9 cellular contexts compared by ENCODE assay signal in genomic region chr3:133821767-133822638, GRCh38. TPM values are rescaled to one million over a fixed set of nuclear protein-coding genes. Genes with fewer than 3 reads are reported as not detected.
A peak's percentile ranks its signal among the peaks of the same experiment; 100 is the strongest.
DNase-seq lines count a peak whose midpoint lies in the region; ATAC-seq, FAIRE-seq and TF ChIP-seq lines count a peak whose summit lies in the region.
"Had no signal": no experiment of that assay in that cellular context is flagged by ENCODE, and none has a peak within 500 bp of the region (broad histone marks: within the 10 kb centered on the region; RNA-seq: fewer than 3 reads in every experiment).

No MANE protein-coding gene starts in this region.

- no peak overlapping the region for H2AK5ac ChIP-seq in H1 (ENCODE audit: low read depth, low read length)

- no peak for TF ChIP-seq EP300 in H1 (IDR thresholded peaks at IDR 0.05; ENCODE audit: borderline replicate concordance in 1 of 2, low read depth in 2 of 2, low read length in 2 of 2)

- no peak overlapping the region for H3K4ac ChIP-seq in H1 (replicated peaks; ENCODE audit: insufficient read length, low read depth, low read length)

- H4K91ac ChIP-seq in H1 (replicated peaks; ENCODE audit: insufficient read length, low read length) = no peak overlapping the region

- no peak overlapping the region for H4K8ac ChIP-seq in H1 (ENCODE audit: extremely low read depth, insufficient read depth, low read length)

- H3K79me1 ChIP-seq in H1 (ENCODE audit: low read depth, low read length) = peaks cover 2% of the 10 kb centered on the region

- H4K20me1 ChIP-seq in H1 (replicated peaks in 1 of 2; ENCODE audit: control insufficient read depth in 1 of 2, insufficient read depth in 2 of 2, low read length in 2 of 2) = peaks cover 0 to 2% of the 10 kb centered on the region in 2 experiments

- H3K4me3 ChIP-seq in H1 (ENCODE audit: extremely low read depth in 1 of 4, insufficient read depth in 2 of 4, low read depth in 3 of 4, low read length in 4 of 4) = no peak overlapping the region

- no peaks in the 10 kb centered on the region; the same call in 1 of the 2 replicates for H3K23me2 ChIP-seq in H1 (ENCODE audit: low read depth, low read length)

- no peak overlapping the region for H2BK12ac ChIP-seq in H1 (ENCODE audit: low read depth, low read length)

- no peaks in the 10 kb centered on the region for H3K4me1 Mint-ChIP-seq in CD14-positive monocyte
- H3K4me1 Mint-ChIP-seq in natural killer cell = no peaks in the 10 kb centered on the region

- H3K14ac ChIP-seq in H1 (ENCODE audit: insufficient read length) = no peak overlapping the region

- H3K56ac ChIP-seq in H1 (replicated peaks; ENCODE audit: insufficient read length, low read depth, low read length) = no peak overlapping the region

- H2BK20ac ChIP-seq in H1 (ENCODE audit: low read length) = peak overlapping the region; percentile 73; the same call in 1 of the 2 replicates

- H3K27ac ChIP-seq in H1 (ENCODE audit: low read depth, low read length) = no peak overlapping the region; the same call in 1 of the 2 replicates

- H3K79me2 ChIP-seq in H1 (ENCODE audit: control insufficient read depth in 1 of 2, insufficient read depth in 2 of 2, low read length in 2 of 2) = no peaks in the 10 kb centered on the region

- no peak for ATAC-seq in HG02970 (IDR thresholded peaks at IDR 0.05; ENCODE audit: low FRiP score, unreplicated experiment)
- ATAC-seq in natural killer cell = no peak

- H3K4me1 ChIP-seq in H1 (replicated peaks in 1 of 4; ENCODE audit: control insufficient read depth in 3 of 4, insufficient read depth in 4 of 4, low read length in 3 of 4) = peaks cover 4 to 15% (median 7%) of the 10 kb centered on the region in 4 experiments; a peak in 5 of 7 replicates

- peaks cover 13 to 45% (median 23%) of the 10 kb centered on the region in 4 experiments for H3K36me3 ChIP-seq in H1 (ENCODE audit: control insufficient read depth in 2 of 4, insufficient read depth in 4 of 4, low read length in 3 of 4)

- POLR2A ChIA-PET in H1 (lab: Charles Lee; ENCODE audit: partially characterized antibody) = interaction anchor here (0.6 to 1.6 kb wide), 7 partner anchors 11 to 145 kb away, joined by 3 to 5 read pairs (median 4); no protein-coding TSS in a partner anchor

- H3K9ac ChIP-seq in H1 (replicated peaks in 1 of 4; ENCODE audit: extremely low read depth in 1 of 4, low read depth in 3 of 4, low read length in 3 of 4) = no peak overlapping the region

- 68% methylated on average over 8 of the region's 8 CpGs; no CpG with 5 or more reads in 1 of the 2 experiments for WGBS in H1 (ENCODE audit: extremely low coverage in 1 of 2, insufficient coverage in 1 of 2, insufficient read length in 1 of 2, insufficient replicate concordance in 2 of 2, low coverage in 1 of 2, low lambda C conversion rate in 2 of 2, missing lambda C conversion rate in 1 of 2), 2 experiments

- peak overlapping the region; percentile 17 to 25; a peak in 2 of 4 replicates for H3K4me2 ChIP-seq in H1 (ENCODE audit: insufficient read depth in 1 of 2, low read depth in 2 of 2, low read length in 2 of 2)

- CTCF ChIA-PET in H1 (lab: Charles Lee; ENCODE audit: partially characterized antibody) = interaction anchor here (0.7 to 6.0 kb wide), 9 partner anchors 9 to 106 kb away, joined by 3 to 75 read pairs (median 3); no protein-coding TSS in a partner anchor

- no peak for TF ChIP-seq POLR2A in H1 (IDR thresholded peaks at IDR 0.05; ENCODE audit: control extremely low read depth in 1 of 2, low read depth in 2 of 2, low read length in 2 of 2)

- no peaks in the 10 kb centered on the region for H3K9me3 ChIP-seq in H1 (ENCODE audit: insufficient read depth in 2 of 2, low read depth in 1 of 2, low read length in 1 of 2)

- DNase-seq in DMS53 treated with DMSO at 0.1 percent for 48 hours (lab: John Stamatoyannopoulos, UW; ENCODE audit: unreplicated experiment) (peak; percentile 44), NAMALWA (ENCODE audit: low spot score) (peak; percentile 32), H1 (ENCODE audit: low read depth in 1 of 2, low spot score in 2 of 2) (peak in 1 of 2 experiments; percentile 38), myocyte (ENCODE audit: low read depth) (peak; percentile 84), OCI-M2 (lab: John Stamatoyannopoulos, UW; ENCODE audit: unreplicated experiment) (no peak), CD14-positive monocyte (ENCODE audit: low spot score) (no peak), natural killer cell (no peak)

- FAIRE-seq in H1 (lab: Jason Lieb, UNC) = no peak

- H4K5ac ChIP-seq in H1 (ENCODE audit: insufficient read length, low read depth, low read length) = no peak overlapping the region

- H3K9me3 Mint-ChIP-seq in CD14-positive monocyte (no peaks in the 10 kb centered on the region), natural killer cell (no peaks in the 10 kb centered on the region)
- H3K9me3 Mint-ChIP-seq: dendritic cell treated with granulocyte-macrophage colony-stimulating factor and Interleukin-4, amounts not matched to agents 40 ng/mL and 50 ng/mL, for 4 days had no signal

- H2BK120ac ChIP-seq in H1 (replicated peaks; ENCODE audit: low read depth, low read length) = no peak overlapping the region

- H3K27me3 Mint-ChIP-seq in CD14-positive monocyte (ENCODE audit: low read depth in 3 of 3) (no peaks in the 10 kb centered on the region), natural killer cell (ENCODE audit: low read depth in 2 of 2) (no peaks in the 10 kb centered on the region)
- H3K27me3 Mint-ChIP-seq: dendritic cell treated with granulocyte-macrophage colony-stimulating factor and Interleukin-4, amounts not matched to agents 40 ng/mL and 50 ng/mL, for 4 days had no signal

- H3K23ac ChIP-seq in H1 (ENCODE audit: insufficient read length) = no peak overlapping the region

- H3K27ac Mint-ChIP-seq in CD14-positive monocyte (peak overlapping the region in 3 of 7 donors; percentile 6 to 42 (median 26)), natural killer cell (peak overlapping the region in 1 of 2 donors; percentile 13)
- H3K27ac Mint-ChIP-seq: dendritic cell treated with granulocyte-macrophage colony-stimulating factor and Interleukin-4, amounts not matched to agents 40 ng/mL and 50 ng/mL, for 4 days had no signal

- peaks cover 61 to 63% of the 10 kb centered on the region in 2 donors for H3K36me3 Mint-ChIP-seq in CD14-positive monocyte
- H3K36me3 Mint-ChIP-seq in natural killer cell = peaks cover 10% of the 10 kb centered on the region

- H3K18ac ChIP-seq in H1 (ENCODE audit: extremely low read depth, low read length) = no peak overlapping the region; the same call in 1 of the 2 replicates

- no peak overlapping the region for H2BK15ac ChIP-seq in H1 (ENCODE audit: low read length)

- H3K4me3 Mint-ChIP-seq in CD14-positive monocyte = no peak overlapping the region
- H3K4me3 Mint-ChIP-seq in natural killer cell = no peak overlapping the region
- H3K4me3 Mint-ChIP-seq: dendritic cell treated with granulocyte-macrophage colony-stimulating factor and Interleukin-4, amounts not matched to agents 40 ng/mL and 50 ng/mL, for 4 days had no signal

- no peak overlapping the region for H2AFZ ChIP-seq in H1 (ENCODE audit: low read length)

- TF ChIP-seq RAD21 in H1 (IDR thresholded peaks at IDR 0.05 in 1 of 2, conservative IDR thresholded peaks at IDR 0.05 in 1 of 2; ENCODE audit: low read depth in 2 of 2, low read length in 2 of 2) = peak; percentile 32 to 49; a peak in 3 of 4 replicates

- H3K27me3 ChIP-seq in H1 (replicated peaks in 1 of 4; ENCODE audit: control insufficient read depth in 3 of 4, extremely low read depth in 1 of 4, insufficient read depth in 3 of 4, low read length in 3 of 4) = no peaks in the 10 kb centered on the region

- H2BK5ac ChIP-seq in H1 (ENCODE audit: low read depth, low read length) = no peak overlapping the region

- intact Hi-C loops in CD14-positive monocyte (cut with micrococcal nuclease) (no loop called here), natural killer cell (cut with micrococcal nuclease) (no loop called here)

- peak in 2 of 3 experiments; percentile 35 to 58; a peak in 2 of 4 replicates for TF ChIP-seq CTCF in H1 (IDR thresholded peaks at IDR 0.05; ENCODE audit: control extremely low read depth in 1 of 3, insufficient read depth in 1 of 3, low read depth in 1 of 3, low read length in 3 of 3)
- no peak for TF ChIP-seq CTCF in CD14-positive monocyte (IDR thresholded peaks at IDR 0.05)
- TF ChIP-seq CTCF in natural killer cell (IDR thresholded peaks at IDR 0.05) = no peak

TF ChIP-seq in H1, 55 proteins besides CTCF, POLR2A, EP300 and RAD21 (continues in another document):
- TF ChIP-seq NRF1 (IDR thresholded peaks at IDR 0.05; ENCODE audit: low read depth, low read length) (no peak), SUZ12 (IDR thresholded peaks at IDR 0.05; ENCODE audit: low read length) (no peak), JUND (IDR thresholded peaks at IDR 0.05; ENCODE audit: low read length) (peak; percentile 38; the same call in 1 of the 2 replicates)
- TF ChIP-seq, protein P1, sequence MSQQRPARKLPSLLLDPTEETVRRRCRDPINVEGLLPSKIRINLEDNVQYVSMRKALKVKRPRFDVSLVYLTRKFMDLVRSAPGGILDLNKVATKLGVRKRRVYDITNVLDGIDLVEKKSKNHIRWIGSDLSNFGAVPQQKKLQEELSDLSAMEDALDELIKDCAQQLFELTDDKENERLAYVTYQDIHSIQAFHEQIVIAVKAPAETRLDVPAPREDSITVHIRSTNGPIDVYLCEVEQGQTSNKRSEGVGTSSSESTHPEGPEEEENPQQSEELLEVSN (IDR thresholded peaks at IDR 0.05) = 0 out of 2 replicates have a peak, but pooled peaks have one; percentile 15

RNA-seq across cellular contexts. Expression of gene SRPRB, which starts 16.4 kb away (rescaled TPM):
- total RNA-seq in H1 (2021; fragmentation: NEBNext Ultra II Directional; extraction: Animal tissue kit (Norgen Biotek cat#: 25700)) = 43.4 and 49.8 TPM in 2 replicates
- polyA plus RNA-seq in H1 (2011; rRNA removed) = 15.9 and 24.9 TPM in 2 replicates
- polyA plus RNA-seq in H1 (2011; cell fraction: cytosol; rRNA removed) = 24.1 TPM
- polyA plus RNA-seq in H1 (2011; cell fraction: nucleus; rRNA removed) = 41.3 TPM
- 29.4 to 35.9 TPM (median 33.9 TPM) in 4 replicates for polyA plus RNA-seq in H1 (2012, experiment 1 of 2)
- 9.6 TPM for polyA plus RNA-seq in H1 (2012, experiment 2 of 2)
- polyA plus RNA-seq in H1 (2013, experiment 1 of 2) = 25.4 TPM
- polyA plus RNA-seq in H1 (2013, experiment 2 of 2) = 33.9 TPM
- 49.7 and 61.6 TPM in 2 replicates for polyA minus RNA-seq in H1 (2011; rRNA and poly(A)+ RNA removed)
- polyA minus RNA-seq in H1 (2011; cell fraction: cytosol; rRNA and poly(A)+ RNA removed) = 56.1 TPM
- polyA minus RNA-seq in H1 (2011; cell fraction: nucleus; rRNA and poly(A)+ RNA removed) = 28.8 TPM
- total RNA-seq in myocyte = 53.8 and 59.9 TPM in 2 replicates
- polyA plus RNA-seq in myocyte (2012) = 82.9 TPM
- polyA plus RNA-seq in CD14-positive monocyte = 10 to 100 TPM; 29.9 to 30.6 TPM
- 10 to 100 TPM; 19.8 to 26.4 (median 22.4) TPM for total RNA-seq in natural killer cell

Comparison
In these comparisons a context has a peak if more than half of its experiments do, and no peak if none do; other contexts are left out.
1. DNase-seq: peak in DMS53 treated with DMSO at 0.1 percent for 48 hours (single experiment), NAMALWA (single experiment) and myocyte (single experiment); none in OCI-M2 (single experiment), CD14-positive monocyte (single experiment) and natural killer cell (single experiment).
2. CTCF ChIP-seq: peak in H1 (2 of 3); none in CD14-positive monocyte (single experiment) and natural killer cell (single experiment).